In genomic region chr17:7997186-7997585, GRCh38 we compare ENCODE assay signal across 8 cellular contexts. TPM values are rescaled to one million over a fixed set of nuclear protein-coding genes. Genes with fewer than 3 reads are reported as not detected.
A peak's percentile ranks its signal among the peaks of the same experiment; 100 is the strongest.
DNase-seq lines count a peak whose midpoint lies in the region; ATAC-seq and TF ChIP-seq lines count a peak whose summit lies in the region.

No MANE protein-coding gene starts in this region.

- POLR2A ChIA-PET in activated CD4-positive, alpha-beta T cell treated with anti-CD3 and anti-CD28 coated beads, Interleukin-2, amount 10 ng/mL, durations not matched to agents 7 days and 5 days (lab: Charles Lee): no interaction called here

- H3K27me3 ChIP-seq in DND-41 (ENCODE audit: insufficient read depth, low read length, poor library complexity): peaks cover 5% of the 10 kb centered on the region
- H3K27me3 ChIP-seq in left ventricle myocardium inferior (ENCODE audit: low read depth): peaks cover 38% of the 10 kb centered on the region
- peaks cover 70% of the 10 kb centered on the region for H3K27me3 ChIP-seq in upper lobe of right lung

- no peak overlapping the region for H3K27ac Mint-ChIP-seq in activated CD4-positive, alpha-beta T cell treated with anti-CD3 and anti-CD28 coated beads, Interleukin-2, amount 10 ng/mL, durations not matched to agents 7 days and 5 days

- H3K9ac ChIP-seq in DND-41 (ENCODE audit: low read depth, low read length): no peak overlapping the region

- no peaks in the 10 kb centered on the region for H4K20me1 ChIP-seq in DND-41 (ENCODE audit: insufficient read depth, low read length)

- H3K4me3 ChIP-seq in DND-41 (ENCODE audit: low read depth in 1 of 2, low read length in 2 of 2) (no peak overlapping the region), left ventricle myocardium inferior (peak overlapping the region; percentile 24), upper lobe of right lung (no peak overlapping the region)

- H3K9me3 ChIP-seq in DND-41 (ENCODE audit: insufficient read depth, low read length, severe bottlenecking) (no peaks in the 10 kb centered on the region), left ventricle myocardium inferior (replicated peaks) (no peaks in the 10 kb centered on the region), upper lobe of right lung (no peaks in the 10 kb centered on the region)

- H3K27me3 Mint-ChIP-seq in activated CD4-positive, alpha-beta T cell treated with anti-CD3 and anti-CD28 coated beads, Interleukin-2, amount 10 ng/mL, durations not matched to agents 7 days and 5 days: peaks cover 35% of the 10 kb centered on the region

- H3K4me1 Mint-ChIP-seq in activated CD4-positive, alpha-beta T cell treated with anti-CD3 and anti-CD28 coated beads, Interleukin-2, amount 10 ng/mL, durations not matched to agents 7 days and 5 days: peaks cover 16% of the 10 kb centered on the region

- H3K36me3 Mint-ChIP-seq in activated CD4-positive, alpha-beta T cell treated with anti-CD3 and anti-CD28 coated beads, Interleukin-2, amount 10 ng/mL, durations not matched to agents 7 days and 5 days (ENCODE audit: low read depth): no peaks in the 10 kb centered on the region

- ATAC-seq in DND-41 (ENCODE audit: insufficient read depth, low read depth): peak; percentile 72; the same call in 2 of the 3 replicates
- ATAC-seq in upper lobe of right lung: peak; percentile 80
- ATAC-seq in HG02981 (IDR thresholded peaks at IDR 0.05; ENCODE audit: unreplicated experiment): no peak
- ATAC-seq in HG02870 (IDR thresholded peaks at IDR 0.05; ENCODE audit: unreplicated experiment): no peak

- H3K4me2 ChIP-seq in DND-41 (ENCODE audit: insufficient read depth, low read length): no peak overlapping the region

- CTCF ChIA-PET in activated CD4-positive, alpha-beta T cell treated with anti-CD3 and anti-CD28 coated beads, Interleukin-2, amount 10 ng/mL, durations not matched to agents 7 days and 5 days (lab: Charles Lee): interaction anchor here (0.6 to 2.5 kb wide), 8 partner anchors 8 to 254 kb away, joined by 3 to 13 read pairs (median 4); partner anchors contain the start of genes CNTROB and TRAPPC1

- peak; percentile 51 for TF ChIP-seq CTCF in DND-41 (IDR thresholded peaks at IDR 0.05; ENCODE audit: borderline replicate concordance, extremely low read depth, low read length, poor library complexity, severe bottlenecking)
- TF ChIP-seq CTCF in left ventricle myocardium inferior (IDR thresholded peaks at IDR 0.05; ENCODE audit: borderline replicate concordance): peak; percentile 58
- TF ChIP-seq CTCF in upper lobe of right lung (IDR thresholded peaks at IDR 0.05): peak; percentile 42

- H3K4me1 ChIP-seq in DND-41 (ENCODE audit: insufficient read depth, low read length): no peaks in the 10 kb centered on the region
- H3K4me1 ChIP-seq in left ventricle myocardium inferior: peaks cover 14% of the 10 kb centered on the region
- peaks cover 1% of the 10 kb centered on the region for H3K4me1 ChIP-seq in upper lobe of right lung

- peak; percentile 51 for DNase-seq in DND-41
- peak; percentile 45 for DNase-seq in MV-4-11 (lab: John Stamatoyannopoulos, UW)
- peak; percentile 58 for DNase-seq in activated CD4-positive, alpha-beta T cell treated with anti-CD3 and anti-CD28 coated beads, Interleukin-2, amount 10 ng/mL, durations not matched to agents 7 days and 5 days
- peak; percentile 33 for DNase-seq in left ventricle myocardium inferior
- DNase-seq in upper lobe of right lung: no peak
- DNase-seq in cortex of kidney (lab: John Stamatoyannopoulos, UW): no peak

- H3K27ac ChIP-seq in DND-41 (ENCODE audit: low read length) (no peak overlapping the region), left ventricle myocardium inferior (replicated peaks) (peak overlapping the region; percentile 84), upper lobe of right lung (no peak overlapping the region)

- H3K4me3 Mint-ChIP-seq in activated CD4-positive, alpha-beta T cell treated with anti-CD3 and anti-CD28 coated beads, Interleukin-2, amount 10 ng/mL, durations not matched to agents 7 days and 5 days: no peak overlapping the region

- intact Hi-C loops in left ventricle myocardium inferior (cut with micrococcal nuclease) (loop anchor here (10.0 kb wide), 1 partner anchor 252 kb away; no protein-coding TSS in a partner anchor), upper lobe of right lung (cut with DNase I) (no loop called here)

- no peaks in the 10 kb centered on the region for H3K9me3 Mint-ChIP-seq in activated CD4-positive, alpha-beta T cell treated with anti-CD3 and anti-CD28 coated beads, Interleukin-2, amount 10 ng/mL, durations not matched to agents 7 days and 5 days

- no peaks in the 10 kb centered on the region for H3K36me3 ChIP-seq in DND-41 (ENCODE audit: insufficient read depth, low read length)
- no peaks in the 10 kb centered on the region for H3K36me3 ChIP-seq in left ventricle myocardium inferior
- H3K36me3 ChIP-seq in upper lobe of right lung: no peaks in the 10 kb centered on the region

- H2AFZ ChIP-seq in DND-41 (ENCODE audit: low read depth, low read length): no peak overlapping the region

- no peaks in the 10 kb centered on the region for H3K79me2 ChIP-seq in DND-41 (ENCODE audit: insufficient read depth, low read length)

RNA-seq across cellular contexts. Expression of gene GUCY2D, which starts 5.2 kb away (rescaled TPM):
- not detected for total RNA-seq in activated CD4-positive, alpha-beta T cell treated with anti-CD3 and anti-CD28 coated beads, Interleukin-2, amount 10 ng/mL, durations not matched to agents 7 days and 5 days
- not detected for total RNA-seq in left ventricle myocardium inferior
- total RNA-seq in upper lobe of right lung: 2.6 TPM

RNA-seq across cellular contexts. Expression of gene ALOX15B, which starts 41.7 kb away (rescaled TPM):
- not detected for total RNA-seq in activated CD4-positive, alpha-beta T cell treated with anti-CD3 and anti-CD28 coated beads, Interleukin-2, amount 10 ng/mL, durations not matched to agents 7 days and 5 days
- not detected for total RNA-seq in left ventricle myocardium inferior
- total RNA-seq in upper lobe of right lung: 80.2 TPM

Comparison
In these comparisons a context has a peak if more than half of its experiments do, and no peak if none do; other contexts are left out.
1. ATAC-seq: peak in DND-41 (single experiment) and upper lobe of right lung (single experiment); none in HG02981 (single experiment) and HG02870 (single experiment).
2. DNase-seq: peak in DND-41 (single experiment), MV-4-11 (single experiment), activated CD4-positive, alpha-beta T cell treated with anti-CD3 and anti-CD28 coated beads, Interleukin-2, amount 10 ng/mL, durations not matched to agents 7 days and 5 days (single experiment) and left ventricle myocardium inferior (single experiment); none in upper lobe of right lung (single experiment) and cortex of kidney (single experiment).
3. RNA of gene ALOX15B, which starts 41.7 kb away (total RNA-seq): 80.2 TPM in upper lobe of right lung (single experiment); not detected in left ventricle myocardium inferior (single experiment) and not detected in activated CD4-positive, alpha-beta T cell treated with anti-CD3 and anti-CD28 coated beads, Interleukin-2, amount 10 ng/mL, durations not matched to agents 7 days and 5 days; every median in the first group is over 10 times any median in the second.
4. Peak in every context shown above with its lines, with median percentiles within 50 percentile points of each other: CTCF ChIP-seq.